In genomic region chr18:31685097-31686082, GRCh38 we compare ENCODE assay signal across 1 cellular context.
A peak's percentile ranks its signal among the peaks of the same experiment; 100 is the strongest.
TF ChIP-seq lines count a peak whose summit lies in the region.

No MANE protein-coding gene starts in this region.

TF ChIP-seq in WTC11, 78 proteins besides CTCF, POLR2A, EP300 and RAD21 (continued from another document):
- TF ChIP-seq ERG (CRISPR knock-in tag; IDR thresholded peaks at IDR 0.05), result no peak
- no peak for TF ChIP-seq PRDM15 (CRISPR knock-in tag; IDR thresholded peaks at IDR 0.05)
- peak; percentile 25; the same call in 1 of the 2 replicates for TF ChIP-seq ETV6 (CRISPR knock-in tag; IDR thresholded peaks at IDR 0.05)
- no peak for TF ChIP-seq ZNF425 (CRISPR knock-in tag; conservative IDR thresholded peaks at IDR 0.05)
- no peak for TF ChIP-seq ZSCAN18 (CRISPR knock-in tag; IDR thresholded peaks at IDR 0.05)
- TF ChIP-seq EMX1 (CRISPR knock-in tag; IDR thresholded peaks at IDR 0.05), result no peak
- 0 out of 2 replicates have a peak, but pooled peaks have one; percentile 48 for TF ChIP-seq FOXP1 (CRISPR knock-in tag; IDR thresholded peaks at IDR 0.05; ENCODE audit: borderline replicate concordance)
- no peak for TF ChIP-seq ZMAT4 (CRISPR knock-in tag; IDR thresholded peaks at IDR 0.05)
- TF ChIP-seq ZNF263 (CRISPR knock-in tag; IDR thresholded peaks at IDR 0.05; ENCODE audit: low read depth), result no peak
- no peak for TF ChIP-seq GRHL2 (CRISPR knock-in tag; IDR thresholded peaks at IDR 0.05; ENCODE audit: insufficient replicate concordance, severe bottlenecking)
- peak; percentile 44; the same call in 1 of the 2 replicates for TF ChIP-seq CREB1 (CRISPR knock-in tag; IDR thresholded peaks at IDR 0.05)
- TF ChIP-seq USF1 (CRISPR knock-in tag; IDR thresholded peaks at IDR 0.05), result no peak
- TF ChIP-seq SOX15 (CRISPR knock-in tag; IDR thresholded peaks at IDR 0.05), result no peak
- peak; percentile 73 for TF ChIP-seq HMGXB4 (CRISPR knock-in tag; IDR thresholded peaks at IDR 0.05)
- no peak for TF ChIP-seq CDX4 (CRISPR knock-in tag; IDR thresholded peaks at IDR 0.05; ENCODE audit: borderline replicate concordance)
- no peak for TF ChIP-seq IRF2 (CRISPR knock-in tag; IDR thresholded peaks at IDR 0.05; ENCODE audit: borderline replicate concordance, low read depth)
- TF ChIP-seq ZNF423 (CRISPR knock-in tag; IDR thresholded peaks at IDR 0.05), result peak; percentile 55; the same call in 1 of the 2 replicates
- no peak for TF ChIP-seq PRRX2 (CRISPR knock-in tag; IDR thresholded peaks at IDR 0.05)
- no peak for TF ChIP-seq ELF4 (CRISPR knock-in tag; IDR thresholded peaks at IDR 0.05; ENCODE audit: low read depth)
- TF ChIP-seq STAT6 (CRISPR knock-in tag; conservative IDR thresholded peaks at IDR 0.05; ENCODE audit: low read depth), result no peak
- TF ChIP-seq NFYB (CRISPR knock-in tag; conservative IDR thresholded peaks at IDR 0.05; ENCODE audit: low read depth), result no peak
- no peak for TF ChIP-seq GABPB1 (CRISPR knock-in tag; IDR thresholded peaks at IDR 0.05)
- TF ChIP-seq ZNF416 (CRISPR knock-in tag; IDR thresholded peaks at IDR 0.05), result no peak
- 0 out of 2 replicates have a peak, but pooled peaks have one; percentile 15 for TF ChIP-seq CBFB (CRISPR knock-in tag; IDR thresholded peaks at IDR 0.05; ENCODE audit: low read depth)
- TF ChIP-seq ZNF281 (CRISPR knock-in tag; IDR thresholded peaks at IDR 0.05), result no peak
- 0 out of 2 replicates have a peak, but pooled peaks have one; percentile 14 for TF ChIP-seq E2F1 (CRISPR knock-in tag; IDR thresholded peaks at IDR 0.05)
- TF ChIP-seq E2F4 (CRISPR knock-in tag; IDR thresholded peaks at IDR 0.05; ENCODE audit: borderline replicate concordance, low read depth), result 0 out of 2 replicates have a peak, but pooled peaks have one; percentile 23
- TF ChIP-seq NFE2L1 (CRISPR knock-in tag; IDR thresholded peaks at IDR 0.05), result no peak
- TF ChIP-seq KAT7 (CRISPR knock-in tag; IDR thresholded peaks at IDR 0.05; ENCODE audit: borderline replicate concordance), result no peak
